ENCODE assay signal across 8 cellular contexts in the genomic region with DNA sequence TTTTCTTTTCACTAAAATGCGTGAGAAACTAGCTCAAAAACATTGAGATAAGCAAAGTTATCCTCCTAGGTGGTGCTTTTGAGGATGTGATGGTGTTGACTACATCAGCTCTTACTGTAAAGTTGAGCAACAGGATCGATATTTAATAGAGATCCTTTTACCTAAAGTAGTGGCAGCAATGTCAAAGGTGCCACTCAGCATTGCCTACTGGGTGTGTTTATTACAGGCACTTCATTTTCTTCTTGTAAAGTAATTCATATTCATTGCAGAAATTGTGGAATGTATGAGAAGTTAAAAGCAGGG. TPM values are rescaled to one million over a fixed set of nuclear protein-coding genes. Genes with fewer than 3 reads are reported as not detected.
DNase-seq lines count a peak whose midpoint lies in the region; ATAC-seq, FAIRE-seq and TF ChIP-seq lines count a peak whose summit lies in the region.

No MANE protein-coding gene starts in this region.

- no peaks in the 10 kb centered on the region for H3K9me2 ChIP-seq in HCT116 (ENCODE audit: insufficient read depth)

- CTCF ChIA-PET in HCT116 (lab: Charles Lee) (interaction anchor here (0.6 kb wide), 1 partner anchor 56 kb away, joined by 3 read pairs; no protein-coding TSS in a partner anchor), activated B cell treated with CpG ODN at 0.5 μM for 24 hours (lab: Charles Lee) (interaction anchor here (1.6 to 4.0 kb wide), 2 partner anchors 109 to 360 kb away, joined by 6 to 26 read pairs; no protein-coding TSS in a partner anchor)

- BruUV-seq in HCT116 (replicated peaks; lab: Mats Ljungman, UMichigan): no TSS peak

- H3K4me3 ChIP-seq in HCT116 (replicated peaks in 1 of 2; ENCODE audit: low read depth in 1 of 2, low read length in 2 of 2) (peak overlapping the region; percentile 90 to 100), iPS DF 6.9 (ENCODE audit: low read length) (peak overlapping the region; percentile 68; the same call in 1 of the 2 replicates), small intestine (ENCODE audit: low read depth in 1 of 2, low read length in 2 of 2) (peak overlapping the region; percentile 22 to 87)

- H3K27me3 ChIP-seq in HCT116 (ENCODE audit: insufficient read depth, low read length) (no peaks in the 10 kb centered on the region), iPS DF 6.9 (ENCODE audit: control insufficient read depth, insufficient read depth, low read length) (no peaks in the 10 kb centered on the region), small intestine (ENCODE audit: control insufficient read depth in 2 of 2, insufficient read depth in 2 of 2, low read length in 2 of 2) (no peaks in the 10 kb centered on the region)

- TF ChIP-seq RAD21 in HCT116 (IDR thresholded peaks at IDR 0.05; ENCODE audit: low read depth): no peak

- peaks cover 50% of the 10 kb centered on the region for H3K79me2 ChIP-seq in HCT116 (ENCODE audit: insufficient read depth, low read length)

- peaks cover 50% of the 10 kb centered on the region for H3K36me3 Mint-ChIP-seq in activated B cell treated with CpG ODN at 0.5 μM for 24 hours (ENCODE audit: low read depth)

- H3K27ac ChIP-seq in HCT116 (ENCODE audit: low read depth, low read length): 0 out of 2 replicates have a peak overlapping the region, but pooled peaks have one; percentile 9
- H3K27ac ChIP-seq in iPS DF 6.9 (ENCODE audit: low read length): no peak overlapping the region
- H3K27ac ChIP-seq in small intestine (ENCODE audit: low read depth in 1 of 2, low read length in 1 of 2): peak overlapping the region in 1 of 2 donors; percentile 39

- H3K4me1 Mint-ChIP-seq in activated B cell treated with CpG ODN at 0.5 μM for 24 hours: peaks cover 36% of the 10 kb centered on the region

- H3K36me3 ChIP-seq in HCT116 (ENCODE audit: control insufficient read depth in 1 of 2, insufficient read depth in 2 of 2, low read length in 2 of 2): peaks cover 18 to 34% of the 10 kb centered on the region in 2 experiments; a peak in 3 of 4 replicates
- peaks cover 22% of the 10 kb centered on the region for H3K36me3 ChIP-seq in iPS DF 6.9 (ENCODE audit: control insufficient read depth, insufficient read depth, low read length)
- peaks cover 13 to 15% of the 10 kb centered on the region in 2 donors for H3K36me3 ChIP-seq in small intestine (ENCODE audit: control insufficient read depth in 2 of 2, insufficient read depth in 2 of 2, low read length in 2 of 2)

- RAD21 ChIA-PET in HCT116 (lab: Charles Lee; ENCODE audit: low non-redundant PET in 1 of 2, low total read pairs in 2 of 2, uncharacterized antibody in 2 of 2, unreplicated experiment in 2 of 2): no interaction called here

- TF ChIP-seq POLR2A in HCT116 (IDR thresholded peaks at IDR 0.05; ENCODE audit: borderline replicate concordance, extremely low read depth, insufficient read depth, insufficient read length): no peak

- FAIRE-seq in small intestine (lab: Jason Lieb, UNC): no peak

- H3K9me3 ChIP-seq in HCT116 (ENCODE audit: control insufficient read depth in 1 of 2, insufficient read depth in 1 of 2, low read depth in 1 of 2, low read length in 2 of 2) (no peaks in the 10 kb centered on the region), iPS DF 6.9 (ENCODE audit: control insufficient read depth, insufficient read depth, low read length) (no peaks in the 10 kb centered on the region), small intestine (ENCODE audit: control insufficient read depth, low read depth) (no peaks in the 10 kb centered on the region)

- no peaks in the 10 kb centered on the region for H3K9me3 Mint-ChIP-seq in activated B cell treated with CpG ODN at 0.5 μM for 24 hours

- H3K27ac Mint-ChIP-seq in activated B cell treated with CpG ODN at 0.5 μM for 24 hours: peak overlapping the region; percentile 96

- POLR2A ChIA-PET in HCT116 (lab: Charles Lee) (no interaction called here), activated B cell treated with CpG ODN at 0.5 μM for 24 hours (lab: Charles Lee) (interaction anchor here (0.6 to 3.1 kb wide), 2 partner anchors 111 to 237 kb away, joined by 4 to 39 read pairs; a partner anchor contains a TSS)

- ATAC-seq in HCT116 (no peak), activated B cell treated with CpG ODN at 0.5 μM for 24 hours (ENCODE audit: low read depth) (no peak), HG02973 (IDR thresholded peaks at IDR 0.05; ENCODE audit: unreplicated experiment) (no peak), HG02678 (IDR thresholded peaks at IDR 0.05; ENCODE audit: unreplicated experiment) (no peak)

- DNase-seq in HCT116 (ENCODE audit: low read depth, low spot score) (no peak), activated B cell treated with CpG ODN at 0.5 μM for 24 hours (no peak), iPS DF 6.9 (ENCODE audit: low read depth, low spot score) (no peak), small intestine (peak; percentile 24), OCI-M1 (lab: John Stamatoyannopoulos, UW) (no peak)
- DNase-seq in activated CD8-positive, alpha-beta memory T cell treated with anti-CD3 and anti-CD28 coated beads, Interleukin-2, amount 50 U/mL, for 4 hours: no peak

- TF ChIP-seq CTCF in HCT116 (IDR thresholded peaks at IDR 0.05 in 2 of 3, conservative IDR thresholded peaks at IDR 0.05 in 1 of 3; ENCODE audit: borderline replicate concordance in 1 of 3, insufficient read depth in 1 of 3, low read depth in 2 of 3, low read length in 2 of 3): no peak
- TF ChIP-seq CTCF in activated B cell treated with CpG ODN at 0.5 μM for 24 hours (IDR thresholded peaks at IDR 0.05): no peak

- H3K4me1 ChIP-seq in HCT116 (ENCODE audit: control insufficient read depth in 1 of 2, insufficient read depth in 2 of 2, low read length in 2 of 2) (peaks cover 13 to 25% of the 10 kb centered on the region in 2 experiments; a peak in 3 of 4 replicates), iPS DF 6.9 (ENCODE audit: control insufficient read depth, insufficient read depth, low read length) (no peaks in the 10 kb centered on the region; the same call in 1 of the 2 replicates), small intestine (ENCODE audit: control insufficient read depth in 2 of 2, insufficient read depth in 1 of 2, low read depth in 1 of 2, low read length in 1 of 2) (peaks cover 0 to 8% of the 10 kb centered on the region in 2 donors)

- no CpG with 5 or more reads among the region's 2 CpGs for WGBS in iPS DF 6.9 (ENCODE audit: insufficient coverage, insufficient read length)
- WGBS in small intestine, 3 donors: 11 to 27% (median 15%) methylated on average over 2 of the region's 2 CpGs

- intact Hi-C loops in HCT116 (cut with micrococcal nuclease) (loop anchor here (5.0 kb wide), 2 partner anchors 110 to 360 kb away; no protein-coding TSS in a partner anchor), activated B cell treated with CpG ODN at 0.5 μM for 24 hours (cut with micrococcal nuclease) (loop anchor here (5.0 kb wide), 1 partner anchor 345 kb away; a partner anchor contains a TSS)

- no peaks in the 10 kb centered on the region for H3K27me3 Mint-ChIP-seq in activated B cell treated with CpG ODN at 0.5 μM for 24 hours

- H4K20me1 ChIP-seq in HCT116 (ENCODE audit: insufficient read depth): peaks cover 15% of the 10 kb centered on the region; the same call in 1 of the 2 replicates

- H3K4me3 Mint-ChIP-seq in activated B cell treated with CpG ODN at 0.5 μM for 24 hours: peak overlapping the region; percentile 96

- peak overlapping the region; percentile 96 for H3K4me2 ChIP-seq in HCT116 (ENCODE audit: low read length)

- H2AFZ ChIP-seq in HCT116 (ENCODE audit: low read depth, low read length, poor library complexity, severe bottlenecking): no peak overlapping the region

- peak overlapping the region; percentile 98 for H3K9ac ChIP-seq in HCT116 (ENCODE audit: low read length)

TF ChIP-seq in HCT116, 20 proteins besides CTCF, POLR2A, EP300 and RAD21 (continues in another document):
- TF ChIP-seq EZH2 (IDR thresholded peaks at IDR 0.05) (no peak), ELF1 (IDR thresholded peaks at IDR 0.05; ENCODE audit: borderline replicate concordance, low read depth) (no peak), EGR1 (IDR thresholded peaks at IDR 0.05; ENCODE audit: low read depth) (no peak)
- TF ChIP-seq, protein P1, sequence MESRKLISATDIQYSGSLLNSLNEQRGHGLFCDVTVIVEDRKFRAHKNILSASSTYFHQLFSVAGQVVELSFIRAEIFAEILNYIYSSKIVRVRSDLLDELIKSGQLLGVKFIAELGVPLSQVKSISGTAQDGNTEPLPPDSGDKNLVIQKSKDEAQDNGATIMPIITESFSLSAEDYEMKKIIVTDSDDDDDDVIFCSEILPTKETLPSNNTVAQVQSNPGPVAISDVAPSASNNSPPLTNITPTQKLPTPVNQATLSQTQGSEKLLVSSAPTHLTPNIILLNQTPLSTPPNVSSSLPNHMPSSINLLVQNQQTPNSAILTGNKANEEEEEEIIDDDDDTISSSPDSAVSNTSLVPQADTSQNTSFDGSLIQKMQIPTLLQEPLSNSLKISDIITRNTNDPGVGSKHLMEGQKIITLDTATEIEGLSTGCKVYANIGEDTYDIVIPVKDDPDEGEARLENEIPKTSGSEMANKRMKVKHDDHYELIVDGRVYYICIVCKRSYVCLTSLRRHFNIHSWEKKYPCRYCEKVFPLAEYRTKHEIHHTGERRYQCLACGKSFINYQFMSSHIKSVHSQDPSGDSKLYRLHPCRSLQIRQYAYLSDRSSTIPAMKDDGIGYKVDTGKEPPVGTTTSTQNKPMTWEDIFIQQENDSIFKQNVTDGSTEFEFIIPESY (IDR thresholded peaks at IDR 0.05; ENCODE audit: extremely low read depth, insufficient replicate concordance, low read length): no peak
- TF ChIP-seq, protein P2, sequence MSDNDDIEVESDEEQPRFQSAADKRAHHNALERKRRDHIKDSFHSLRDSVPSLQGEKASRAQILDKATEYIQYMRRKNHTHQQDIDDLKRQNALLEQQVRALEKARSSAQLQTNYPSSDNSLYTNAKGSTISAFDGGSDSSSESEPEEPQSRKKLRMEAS (IDR thresholded peaks at IDR 0.05): no peak

RNA-seq across cellular contexts. Expression of a gene that starts 1.4 kb away (rescaled TPM):
- total RNA-seq in HCT116 (2021; ENCODE audit: unreplicated experiment): 152 TPM
- polyA plus RNA-seq in HCT116 (2012): 176 and 191 TPM in 2 replicates
- total RNA-seq in activated B cell treated with CpG ODN at 0.5 μM for 24 hours: 115 and 127 TPM in 2 replicates
- polyA plus RNA-seq in small intestine: 10 to 100 TPM; 43.6 to 93.6 (median 55.7) TPM

RNA-seq across cellular contexts. Expression of a gene that starts 19.2 kb away (rescaled TPM):
- not detected for total RNA-seq in HCT116 (2021; ENCODE audit: unreplicated experiment)
- polyA plus RNA-seq in HCT116 (2012): 0.08 TPM in 1 of 2 replicates, not detected in the other
- not detected in 2 replicates for total RNA-seq in activated B cell treated with CpG ODN at 0.5 μM for 24 hours
- polyA plus RNA-seq in small intestine: under 1 TPM in 2 of 3 donors, not detected in 1; 0.54 to 0.63 TPM

RNA-seq across cellular contexts. Expression of a gene that starts 33.2 kb away (rescaled TPM):
- total RNA-seq in HCT116 (2021; ENCODE audit: unreplicated experiment) (not detected), activated B cell treated with CpG ODN at 0.5 μM for 24 hours (not detected in 2 replicates)
- polyA plus RNA-seq in HCT116 (2012): not detected in 2 replicates
- polyA plus RNA-seq in small intestine: 1 to 10 TPM in 2 of 3 donors, not detected in 1; 2.0 to 2.8 TPM

RNA-seq across cellular contexts. Expression of a gene that starts 54.5 kb away (rescaled TPM):
- total RNA-seq in HCT116 (2021; ENCODE audit: unreplicated experiment): not detected
- polyA plus RNA-seq in HCT116 (2012): not detected in 2 replicates
- total RNA-seq in activated B cell treated with CpG ODN at 0.5 μM for 24 hours: not detected in 2 replicates
- not detected for polyA plus RNA-seq in small intestine

RNA-seq across cellular contexts. Expression of a gene that starts 54.6 kb away (rescaled TPM):
- total RNA-seq in HCT116 (2021; ENCODE audit: unreplicated experiment) (46.9 TPM), activated B cell treated with CpG ODN at 0.5 μM for 24 hours (38.5 and 49.1 TPM in 2 replicates)
- 34.4 and 43.3 TPM in 2 replicates for polyA plus RNA-seq in HCT116 (2012)
- polyA plus RNA-seq in small intestine: 10 to 100 TPM; 60.7 to 72.5 (median 71.6) TPM
